Comparison of ENCODE assay signal across 9 cellular contexts in the genomic region with DNA sequence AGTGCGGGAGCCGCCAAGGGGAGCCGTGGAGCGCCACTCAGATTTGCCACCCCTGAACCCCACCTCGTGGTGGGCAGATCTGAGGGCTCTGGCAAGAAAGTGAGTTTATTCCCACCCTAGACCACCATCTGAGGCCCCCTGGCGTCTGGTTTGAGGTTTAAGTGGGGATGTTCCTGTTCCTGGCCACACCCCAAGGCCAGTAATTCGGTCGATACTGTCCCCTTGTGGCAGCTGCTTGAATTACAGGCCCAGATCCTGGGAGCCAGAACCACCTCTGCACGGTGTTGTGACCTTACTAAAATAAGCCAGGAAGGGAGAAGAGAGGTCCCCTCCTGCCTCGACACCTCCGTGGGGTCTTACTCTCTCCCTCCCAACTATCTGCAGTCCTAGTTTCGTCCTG. TPM values are rescaled to one million over a fixed set of nuclear protein-coding genes. Genes with fewer than 3 reads are reported as not detected.
DNase-seq lines count a peak whose midpoint lies in the region; ATAC-seq and TF ChIP-seq lines count a peak whose summit lies in the region.
"Had no signal": no experiment of that assay in that cellular context is flagged by ENCODE, and none has a peak within 500 bp of the region (broad histone marks: within the 10 kb centered on the region; RNA-seq: fewer than 3 reads in every experiment).

No MANE protein-coding gene starts in this region.

- TF ChIP-seq CTCF in GM20000 (IDR thresholded peaks at IDR 0.05; ENCODE audit: extremely low read depth, missing control alignments) (peak; percentile 34), WERI-Rb-1 (IDR thresholded peaks at IDR 0.05; ENCODE audit: low read depth, low read length) (peak; percentile 73), glutamatergic neuron (IDR thresholded peaks at IDR 0.05; ENCODE audit: partially characterized antibody, unreplicated experiment) (peak; percentile 81), thyroid gland (IDR thresholded peaks at IDR 0.05) (peak in 1 of 6 experiments; percentile 8)

- intact Hi-C loops in thyroid gland (cut with DNase I): no loop called here

- H3K27ac ChIP-seq in WERI-Rb-1: no peak overlapping the region
- no peak overlapping the region for H3K27ac ChIP-seq in thyroid gland

- peaks cover 3% of the 10 kb centered on the region for H3K27me3 Mint-ChIP-seq in glutamatergic neuron (ENCODE audit: unreplicated experiment)
- H3K27me3 Mint-ChIP-seq: stimulated activated naive CD8-positive, alpha-beta T cell treated with anti-CD3 and anti-CD28 coated beads, Interleukin-15, Interleukin-2, amounts not matched to agents 100 ng/mL and 50 ng/mL, for 24 hours had no signal

- no peak overlapping the region for H3K27ac Mint-ChIP-seq in glutamatergic neuron (ENCODE audit: unreplicated experiment)
- H3K27ac Mint-ChIP-seq: stimulated activated naive CD8-positive, alpha-beta T cell treated with anti-CD3 and anti-CD28 coated beads, Interleukin-15, Interleukin-2, amounts not matched to agents 100 ng/mL and 50 ng/mL, for 24 hours had no signal

- no peak overlapping the region for H3K4me3 Mint-ChIP-seq in glutamatergic neuron (ENCODE audit: unreplicated experiment)
- H3K4me3 Mint-ChIP-seq: stimulated activated naive CD8-positive, alpha-beta T cell treated with anti-CD3 and anti-CD28 coated beads, Interleukin-15, Interleukin-2, amounts not matched to agents 100 ng/mL and 50 ng/mL, for 24 hours had no signal

- no peaks in the 10 kb centered on the region for H3K4me1 ChIP-seq in thyroid gland

- DNase-seq in 8988T (peak; percentile 58), GM20000 (ENCODE audit: low spot score) (peak; percentile 50), WERI-Rb-1 (peak; percentile 32), glutamatergic neuron (peak; percentile 50), T1000 (lab: John Stamatoyannopoulos, UW) (no peak), NCI-H510A (lab: John Stamatoyannopoulos, UW) (no peak), thyroid gland (no peak)

- H3K36me3 ChIP-seq in WERI-Rb-1 (peaks cover 32% of the 10 kb centered on the region), thyroid gland (peaks cover 33 to 37% of the 10 kb centered on the region in 2 donors)

- WGBS in thyroid gland, 2 donors: 81 to 82% methylated on average over 12 of the region's 12 CpGs

- ATAC-seq in GM21360 (IDR thresholded peaks at IDR 0.05; ENCODE audit: unreplicated experiment): no peak

- H3K27me3 ChIP-seq in WERI-Rb-1 (ENCODE audit: insufficient read depth, low read depth, severe bottlenecking): no peaks in the 10 kb centered on the region
- no peaks in the 10 kb centered on the region for H3K27me3 ChIP-seq in thyroid gland

- H3K36me3 Mint-ChIP-seq in glutamatergic neuron (ENCODE audit: unreplicated experiment): no peaks in the 10 kb centered on the region

- peaks cover 3% of the 10 kb centered on the region for H3K9me3 ChIP-seq in WERI-Rb-1 (ENCODE audit: severe bottlenecking)
- no peaks in the 10 kb centered on the region for H3K9me3 ChIP-seq in thyroid gland

- no peaks in the 10 kb centered on the region for H3K4me1 Mint-ChIP-seq in glutamatergic neuron (ENCODE audit: low read depth, unreplicated experiment)

- peaks cover 3% of the 10 kb centered on the region for H3K9me3 Mint-ChIP-seq in glutamatergic neuron (ENCODE audit: unreplicated experiment)
- H3K9me3 Mint-ChIP-seq: stimulated activated naive CD8-positive, alpha-beta T cell treated with anti-CD3 and anti-CD28 coated beads, Interleukin-15, Interleukin-2, amounts not matched to agents 100 ng/mL and 50 ng/mL, for 24 hours had no signal

- no peak for TF ChIP-seq POLR2A in thyroid gland (IDR thresholded peaks at IDR 0.05)

- H3K4me3 ChIP-seq in WERI-Rb-1 (ENCODE audit: low read depth, low read length) (no peak overlapping the region), thyroid gland (replicated peaks in 1 of 3) (no peak overlapping the region)

RNA-seq across cellular contexts. Expression of gene LAT, which starts 3.3 kb away (rescaled TPM):
- total RNA-seq in glutamatergic neuron (ENCODE audit: unreplicated experiment) (8.3 TPM), thyroid gland (10 to 100 TPM in 1 of 4 donors, 1 to 10 TPM in 3; 4.4 to 10.6 (median 7.0) TPM)

RNA-seq across cellular contexts. Expression of gene SPNS1, which starts 6.9 kb away (rescaled TPM):
- total RNA-seq in glutamatergic neuron (ENCODE audit: unreplicated experiment): 50.6 TPM
- 10 to 100 TPM; 16.5 to 24.2 (median 20.6) TPM for total RNA-seq in thyroid gland

RNA-seq across cellular contexts. Expression of gene NFATC2IP, which starts 30.8 kb away (rescaled TPM):
- total RNA-seq in glutamatergic neuron (ENCODE audit: unreplicated experiment) (59.6 TPM), thyroid gland (10 to 100 TPM; 20.5 to 33.6 (median 28.2) TPM)

RNA-seq across cellular contexts. Expression of gene CD19, which starts 49.7 kb away (rescaled TPM):
- total RNA-seq in glutamatergic neuron (ENCODE audit: unreplicated experiment): 0.27 TPM
- total RNA-seq in thyroid gland: not detected

RNA-seq across cellular contexts. Expression of gene RABEP2, which starts 56.5 kb away (rescaled TPM):
- total RNA-seq in glutamatergic neuron (ENCODE audit: unreplicated experiment) (15.3 TPM), thyroid gland (10 to 100 TPM; 36.7 to 55.8 (median 41.2) TPM)

Comparison
In these comparisons a context has a peak if more than half of its experiments do, and no peak if none do; other contexts are left out.
1. DNase-seq: peak in 8988T (single experiment), GM20000 (single experiment), WERI-Rb-1 (single experiment) and glutamatergic neuron (single experiment); none in T1000 (single experiment), NCI-H510A (single experiment) and thyroid gland (0 of 2).